In genomic region chr9:126788046-126788445, GRCh38 we compare ENCODE assay signal across 15 cellular contexts.
"Had no signal": no experiment of that assay in that cellular context is flagged by ENCODE, and none has a peak within 500 bp of the region (broad histone marks: within the 10 kb centered on the region; RNA-seq: fewer than 3 reads in every experiment).

No MANE protein-coding gene starts in this region.

- DNase-seq: activated naive CD4-positive, alpha-beta T cell treated with Interleukin-2 at 50 U/mL for 16 hours; activated naive CD8-positive, alpha-beta T cell treated with anti-CD3 and anti-CD28 coated beads, Interleukin-2, amount 50 U/mL, for 24 hours; central memory CD4-positive, alpha-beta T cell; effector memory CD8-positive, alpha-beta T cell; kidney; left ventricle myocardium inferior; mesendoderm; nephron progenitor cell; ovary; right cardiac atrium; spleen; stimulated activated naive B cell treated with anti-CD40 and anti-IgM and Interleukin-4, amounts not matched to agents 10 μg/mL and 1 μg/mL and 100 μg/mL, for 72 hours; T-helper 17 cell had no signal

- H3K27me3 ChIP-seq: ovary had no signal

- H3K36me3 ChIP-seq: gastroesophageal sphincter, left ventricle myocardium inferior, ovary, spleen had no signal

- H3K27ac ChIP-seq: left ventricle myocardium inferior, ovary, spleen had no signal

- H3K4me3 ChIP-seq: gastroesophageal sphincter, left ventricle myocardium inferior, ovary, spleen had no signal

- H3K9me3 ChIP-seq: gastroesophageal sphincter, left ventricle myocardium inferior, ovary, spleen had no signal

- H3K4me1 ChIP-seq: spleen had no signal

- ATAC-seq: effector memory CD8-positive, alpha-beta T cell; gastroesophageal sphincter; right cardiac atrium; stimulated activated naive B cell treated with anti-CD40 and anti-IgM and Interleukin-4, amounts not matched to agents 10 μg/mL and 1 μg/mL and 100 μg/mL, for 72 hours; WTC11 had no signal
